ENCODE assay signal across 8 cellular contexts in genomic region chr2:30230479-30230854, GRCh38. TPM values are rescaled to one million over a fixed set of nuclear protein-coding genes. Genes with fewer than 3 reads are reported as not detected.
DNase-seq lines count a peak whose midpoint lies in the region; ATAC-seq and FAIRE-seq lines count a peak whose summit lies in the region.

No MANE protein-coding gene starts in this region.

- H3K4me1 ChIP-seq in iPS-18a (ENCODE audit: control insufficient read depth, low read depth, low read length) = peaks cover 14% of the 10 kb centered on the region
- H3K4me1 ChIP-seq in small intestine (ENCODE audit: control insufficient read depth in 2 of 2, insufficient read depth in 1 of 2, low read depth in 1 of 2, low read length in 1 of 2) = peaks cover 0 to 12% of the 10 kb centered on the region in 2 donors

- no peaks in the 10 kb centered on the region for H3K9me3 Mint-ChIP-seq in activated naive CD8-positive, alpha-beta T cell treated with anti-CD3 and anti-CD28 coated beads, Interleukin-2, amount 50 U/mL, for 24 hours

- H3K4me3 Mint-ChIP-seq in activated naive CD8-positive, alpha-beta T cell treated with anti-CD3 and anti-CD28 coated beads, Interleukin-2, amount 50 U/mL, for 24 hours = peak overlapping the region; percentile 88

- peak overlapping the region; percentile 75 for H3K27ac Mint-ChIP-seq in activated naive CD8-positive, alpha-beta T cell treated with anti-CD3 and anti-CD28 coated beads, Interleukin-2, amount 50 U/mL, for 24 hours

- DNase-seq in NCI-H82 (lab: John Stamatoyannopoulos, UW) = peak; percentile 74
- no peak for DNase-seq in NCI-H82 treated with DMSO at 0.1 percent for 48 hours (lab: John Stamatoyannopoulos, UW; ENCODE audit: unreplicated experiment)
- DNase-seq in activated naive CD8-positive, alpha-beta T cell treated with anti-CD3 and anti-CD28 coated beads, Interleukin-2, amount 50 U/mL, for 24 hours = peak; percentile 48
- DNase-seq in small intestine = no peak
- DNase-seq in NCI-H510A treated with DMSO at 0.1 percent for 48 hours (lab: John Stamatoyannopoulos, UW) = no peak
- no peak for DNase-seq in NCI-H2196 treated with DMSO at 0.1 percent for 48 hours (lab: John Stamatoyannopoulos, UW; ENCODE audit: unreplicated experiment)

- H3K4me1 Mint-ChIP-seq in activated naive CD8-positive, alpha-beta T cell treated with anti-CD3 and anti-CD28 coated beads, Interleukin-2, amount 50 U/mL, for 24 hours = peaks cover 65% of the 10 kb centered on the region

- ATAC-seq in activated naive CD8-positive, alpha-beta T cell treated with anti-CD3 and anti-CD28 coated beads, Interleukin-2, amount 50 U/mL, for 24 hours = no peak
- no peak for ATAC-seq in GM19455 (IDR thresholded peaks at IDR 0.05; ENCODE audit: unreplicated experiment)

- H3K27me3 ChIP-seq in iPS-18a (ENCODE audit: control insufficient read depth, insufficient read depth, low read length) = peaks cover 38% of the 10 kb centered on the region
- no peaks in the 10 kb centered on the region for H3K27me3 ChIP-seq in small intestine (ENCODE audit: control insufficient read depth in 2 of 2, insufficient read depth in 2 of 2, low read length in 2 of 2)

- FAIRE-seq in small intestine (lab: Jason Lieb, UNC) = no peak

- H3K9me3 ChIP-seq in iPS-18a (ENCODE audit: control insufficient read depth, low read depth, low read length) (no peaks in the 10 kb centered on the region), small intestine (ENCODE audit: control insufficient read depth, low read depth) (no peaks in the 10 kb centered on the region)

- H3K27ac ChIP-seq in iPS-18a (ENCODE audit: low read length) (no peak overlapping the region), small intestine (ENCODE audit: low read depth in 1 of 2, low read length in 1 of 2) (peak overlapping the region in 1 of 2 donors; percentile 94)

- H3K4me3 ChIP-seq in iPS-18a (ENCODE audit: low read length) = peak overlapping the region; percentile 87
- H3K4me3 ChIP-seq in small intestine (ENCODE audit: low read depth in 1 of 2, low read length in 2 of 2) = peak overlapping the region; percentile 40 to 68

- H3K9ac ChIP-seq in iPS-18a (ENCODE audit: low read length) = peak overlapping the region; percentile 21

- no peaks in the 10 kb centered on the region for H3K27me3 Mint-ChIP-seq in activated naive CD8-positive, alpha-beta T cell treated with anti-CD3 and anti-CD28 coated beads, Interleukin-2, amount 50 U/mL, for 24 hours

- 13 to 45% (median 42%) methylated on average over 20 of the region's 20 CpGs for WGBS in small intestine, 3 donors

- H3K36me3 ChIP-seq in iPS-18a (ENCODE audit: control insufficient read depth, low read depth, low read length) = no peaks in the 10 kb centered on the region
- H3K36me3 ChIP-seq in small intestine (ENCODE audit: control insufficient read depth in 2 of 2, insufficient read depth in 2 of 2, low read length in 2 of 2) = no peaks in the 10 kb centered on the region

- H3K36me3 Mint-ChIP-seq in activated naive CD8-positive, alpha-beta T cell treated with anti-CD3 and anti-CD28 coated beads, Interleukin-2, amount 50 U/mL, for 24 hours (ENCODE audit: low read depth) = peaks cover 17% of the 10 kb centered on the region

RNA-seq across cellular contexts. Expression of gene LBH, which starts 0.9 kb away (rescaled TPM):
- 10 to 100 TPM in 2 of 3 donors, 1 to 10 TPM in 1; 3.8 to 17.6 (median 12.2) TPM for polyA plus RNA-seq in small intestine

Comparison
In these comparisons a context has a peak if more than half of its experiments do, and no peak if none do; other contexts are left out.
1. DNase-seq: peak in NCI-H82 (single experiment) and activated naive CD8-positive, alpha-beta T cell treated with anti-CD3 and anti-CD28 coated beads, Interleukin-2, amount 50 U/mL, for 24 hours (single experiment); none in NCI-H82 treated with DMSO at 0.1 percent for 48 hours (single experiment), small intestine (single experiment), NCI-H510A treated with DMSO at 0.1 percent for 48 hours (single experiment) and NCI-H2196 treated with DMSO at 0.1 percent for 48 hours (single experiment).